Comparison of ENCODE assay signal across 1 cellular context in the genomic region with DNA sequence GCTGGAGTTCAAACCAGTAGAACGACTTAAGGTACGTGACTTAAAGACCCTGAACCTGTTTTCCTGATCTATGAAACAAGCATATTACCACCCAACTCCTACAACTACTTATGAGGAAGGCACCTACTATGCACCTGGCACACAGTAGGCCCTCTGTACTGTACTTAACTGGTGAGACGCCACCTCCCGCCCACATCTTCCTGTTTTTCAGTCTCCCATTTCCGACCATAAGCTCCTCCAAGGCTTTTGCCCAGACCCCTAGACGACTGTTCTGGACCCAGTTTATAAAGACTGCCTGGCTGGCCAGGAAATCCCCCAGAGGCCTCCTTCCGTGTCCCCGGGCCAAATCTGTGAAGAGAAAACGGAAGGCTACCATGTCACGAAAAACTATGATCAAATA.
TF ChIP-seq lines count a peak whose summit lies in the region.

No MANE protein-coding gene starts in this region.

TF ChIP-seq in GM23338, 12 proteins besides CTCF, POLR2A, EP300 and RAD21 (continued from another document):
- TF ChIP-seq ZNF462 (CRISPR knock-in tag; IDR thresholded peaks at IDR 0.05), result no peak
- TF ChIP-seq, protein P1, sequence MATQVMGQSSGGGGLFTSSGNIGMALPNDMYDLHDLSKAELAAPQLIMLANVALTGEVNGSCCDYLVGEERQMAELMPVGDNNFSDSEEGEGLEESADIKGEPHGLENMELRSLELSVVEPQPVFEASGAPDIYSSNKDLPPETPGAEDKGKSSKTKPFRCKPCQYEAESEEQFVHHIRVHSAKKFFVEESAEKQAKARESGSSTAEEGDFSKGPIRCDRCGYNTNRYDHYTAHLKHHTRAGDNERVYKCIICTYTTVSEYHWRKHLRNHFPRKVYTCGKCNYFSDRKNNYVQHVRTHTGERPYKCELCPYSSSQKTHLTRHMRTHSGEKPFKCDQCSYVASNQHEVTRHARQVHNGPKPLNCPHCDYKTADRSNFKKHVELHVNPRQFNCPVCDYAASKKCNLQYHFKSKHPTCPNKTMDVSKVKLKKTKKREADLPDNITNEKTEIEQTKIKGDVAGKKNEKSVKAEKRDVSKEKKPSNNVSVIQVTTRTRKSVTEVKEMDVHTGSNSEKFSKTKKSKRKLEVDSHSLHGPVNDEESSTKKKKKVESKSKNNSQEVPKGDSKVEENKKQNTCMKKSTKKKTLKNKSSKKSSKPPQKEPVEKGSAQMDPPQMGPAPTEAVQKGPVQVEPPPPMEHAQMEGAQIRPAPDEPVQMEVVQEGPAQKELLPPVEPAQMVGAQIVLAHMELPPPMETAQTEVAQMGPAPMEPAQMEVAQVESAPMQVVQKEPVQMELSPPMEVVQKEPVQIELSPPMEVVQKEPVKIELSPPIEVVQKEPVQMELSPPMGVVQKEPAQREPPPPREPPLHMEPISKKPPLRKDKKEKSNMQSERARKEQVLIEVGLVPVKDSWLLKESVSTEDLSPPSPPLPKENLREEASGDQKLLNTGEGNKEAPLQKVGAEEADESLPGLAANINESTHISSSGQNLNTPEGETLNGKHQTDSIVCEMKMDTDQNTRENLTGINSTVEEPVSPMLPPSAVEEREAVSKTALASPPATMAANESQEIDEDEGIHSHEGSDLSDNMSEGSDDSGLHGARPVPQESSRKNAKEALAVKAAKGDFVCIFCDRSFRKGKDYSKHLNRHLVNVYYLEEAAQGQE (IDR thresholded peaks at IDR 0.05; ENCODE audit: unreplicated experiment), result no peak
- no peak for TF ChIP-seq ZNF331 (CRISPR knock-in tag; IDR thresholded peaks at IDR 0.05; ENCODE audit: low read depth)
- no peak for TF ChIP-seq ZNF114 (CRISPR knock-in tag; IDR thresholded peaks at IDR 0.05)
- no peak for TF ChIP-seq EZH2phosphoT487 (IDR thresholded peaks at IDR 0.05; ENCODE audit: unreplicated experiment)
- TF ChIP-seq ETS1 (IDR thresholded peaks at IDR 0.05), result no peak
- TF ChIP-seq POLR2AphosphoS5 (IDR thresholded peaks at IDR 0.05; ENCODE audit: low read depth), result no peak
- no peak for TF ChIP-seq NANOG (IDR thresholded peaks at IDR 0.05; ENCODE audit: borderline replicate concordance)
- TF ChIP-seq CREB1 (CRISPR knock-in tag; IDR thresholded peaks at IDR 0.05; ENCODE audit: low read depth), result no peak
- TF ChIP-seq EZH2 (IDR thresholded peaks at IDR 0.05; ENCODE audit: low read depth, unreplicated experiment), result no peak
